ENCODE assay signal across 8 cellular contexts in the genomic region with DNA sequence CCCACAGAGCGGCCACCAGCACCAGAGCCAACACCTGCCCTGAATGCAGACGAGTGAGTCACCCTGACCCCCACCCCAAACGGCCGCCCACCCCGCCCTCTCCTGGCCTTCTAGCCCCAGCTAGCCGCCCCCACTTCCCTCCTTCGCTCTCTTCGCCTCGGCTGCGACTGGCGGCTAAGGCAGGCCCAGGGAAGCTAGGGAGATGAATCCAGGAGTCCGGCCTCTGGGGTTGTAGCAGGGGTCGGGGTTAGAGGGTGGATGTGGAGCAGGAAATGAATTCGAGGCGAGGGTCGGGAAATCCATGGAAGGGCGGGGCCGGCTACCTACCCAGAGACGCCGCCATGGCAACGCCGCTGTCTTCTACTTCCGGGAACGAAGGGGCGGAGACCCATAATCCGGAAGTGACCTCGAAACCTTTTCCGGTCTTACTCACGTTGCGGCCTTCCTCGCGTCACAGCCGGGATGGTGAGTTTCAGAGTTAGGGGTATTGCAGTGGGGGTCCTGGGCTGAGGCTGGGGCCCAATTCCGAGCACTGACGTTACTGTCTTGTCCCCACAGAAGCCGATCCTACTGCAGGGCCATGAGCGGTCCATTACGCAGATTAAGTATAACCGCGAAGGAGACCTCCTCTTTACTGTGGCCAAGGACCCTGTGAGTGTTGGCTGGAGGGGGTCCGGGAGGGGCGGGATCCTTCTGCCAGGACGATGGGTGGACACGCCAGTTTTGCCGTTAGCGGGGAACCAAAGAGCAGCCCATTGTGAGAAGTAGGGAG. TPM values are rescaled to one million over a fixed set of nuclear protein-coding genes. Genes with fewer than 3 reads are reported as not detected.
DNase-seq lines count a peak whose midpoint lies in the region; ATAC-seq and TF ChIP-seq lines count a peak whose summit lies in the region.

TSS of gene EIF3I (plus strand) at position 428 of the 772 bp plus-strand sequence. CDS start at position 463, 35 bp downstream.
TSS of gene TMEM234 (minus strand) at position 374 of the 772 bp plus-strand sequence. CDS start at position 343, 31 bp downstream.

- H3K36me3 ChIP-seq in kidney epithelial cell (ENCODE audit: control insufficient read depth, insufficient read depth, low read length) = peaks cover 1% of the 10 kb centered on the region

- TF ChIP-seq CTCF in AG09309 (IDR thresholded peaks at IDR 0.05; ENCODE audit: control insufficient read depth, insufficient read depth, low read depth, low read length, missing control alignments) = no peak
- TF ChIP-seq CTCF in choroid plexus epithelial cell (conservative IDR thresholded peaks at IDR 0.05; ENCODE audit: low read depth, low read length) = no peak
- no peak for TF ChIP-seq CTCF in kidney epithelial cell (IDR thresholded peaks at IDR 0.05; ENCODE audit: insufficient read depth, low read length, poor library complexity, severe bottlenecking)

- DNase-seq in AG09309 (ENCODE audit: low read depth) (no peak), NCI-H510A treated with DMSO at 0.1 percent for 48 hours (lab: John Stamatoyannopoulos, UW) (peak; percentile 72), choroid plexus epithelial cell (ENCODE audit: low read depth) (peak; percentile 91), kidney epithelial cell (ENCODE audit: low read depth) (no peak)
- DNase-seq in activated CD4-positive, alpha-beta T cell treated with anti-CD3 and anti-CD28 coated beads for 4 hours = peak; percentile 90 to 91
- DNase-seq in stimulated activated CD4-positive, alpha-beta T cell treated with anti-CD3 and anti-CD28 coated beads, Interleukin-15, amount 100 ng/mL, for 48 hours (ENCODE audit: low read depth in 2 of 2) = peak; percentile 80 to 87

- ATAC-seq in GM19043 (IDR thresholded peaks at IDR 0.05; ENCODE audit: low read depth, unreplicated experiment) (peak; percentile 90), HG03378 (IDR thresholded peaks at IDR 0.05; ENCODE audit: unreplicated experiment) (peak; percentile 80)

- H3K4me3 ChIP-seq in AG09309 (ENCODE audit: control insufficient read depth, low read depth, low read length) (peak within 1 kb of the TSS; percentile 88), choroid plexus epithelial cell (ENCODE audit: low read depth, low read length) (peak within 1 kb of the TSS; percentile 95), kidney epithelial cell (ENCODE audit: low read depth, low read length) (peak within 1 kb of the TSS; percentile 93)

- H3K27me3 ChIP-seq in kidney epithelial cell (ENCODE audit: control insufficient read depth, insufficient read depth, low read length) = no peaks in the 10 kb centered on the region

RNA-seq across cellular contexts. Expression of gene EIF3I, which starts in this region (rescaled TPM):
- 265 and 275 TPM in 2 replicates for total RNA-seq in kidney epithelial cell

RNA-seq across cellular contexts. Expression of gene TMEM234, which starts in this region (rescaled TPM):
- total RNA-seq in kidney epithelial cell = 20.2 and 21.1 TPM in 2 replicates

Comparison
In these comparisons a context has a peak if more than half of its experiments do, and no peak if none do; other contexts are left out.
1. DNase-seq: peak in NCI-H510A treated with DMSO at 0.1 percent for 48 hours (single experiment), activated CD4-positive, alpha-beta T cell treated with anti-CD3 and anti-CD28 coated beads for 4 hours (2 of 2), choroid plexus epithelial cell (single experiment) and stimulated activated CD4-positive, alpha-beta T cell treated with anti-CD3 and anti-CD28 coated beads, Interleukin-15, amount 100 ng/mL, for 48 hours (2 of 2); none in AG09309 (single experiment) and kidney epithelial cell (single experiment).
2. Peak in every context shown above with its lines, with median percentiles within 50 percentile points of each other: H3K4me3 ChIP-seq.